ENCODE assay signal across 8 cellular contexts in the genomic region with DNA sequence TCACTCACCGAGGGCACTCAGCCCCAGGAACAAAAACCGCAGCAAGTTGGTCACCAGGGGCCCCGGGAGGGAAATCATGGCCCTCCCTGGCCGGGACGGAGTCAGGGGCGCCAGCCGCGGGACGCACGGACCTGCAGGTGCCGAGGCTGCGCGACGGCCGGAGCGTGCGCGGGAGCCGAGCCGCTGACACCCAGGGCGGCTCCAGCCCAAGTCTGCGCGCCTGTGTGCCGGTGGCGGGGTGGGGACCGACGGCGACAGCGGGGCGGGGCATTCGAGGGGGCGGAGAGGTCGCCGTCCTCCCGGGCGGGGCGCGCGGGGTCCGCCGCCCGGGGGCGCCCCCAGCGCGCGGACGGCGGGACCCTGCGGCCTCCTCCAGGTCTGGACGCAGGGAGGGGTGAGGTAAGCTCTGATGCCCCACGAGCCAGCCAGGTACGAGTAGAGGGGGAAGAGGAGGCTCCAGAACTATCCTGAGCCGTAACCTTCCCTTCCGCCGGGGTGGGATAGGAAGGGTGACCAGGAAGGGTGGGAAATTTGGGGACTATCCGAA. TPM values are rescaled to one million over a fixed set of nuclear protein-coding genes. Genes with fewer than 3 reads are reported as not detected.
DNase-seq lines count a peak whose midpoint lies in the region; ATAC-seq and TF ChIP-seq lines count a peak whose summit lies in the region.

A gene with protein sequence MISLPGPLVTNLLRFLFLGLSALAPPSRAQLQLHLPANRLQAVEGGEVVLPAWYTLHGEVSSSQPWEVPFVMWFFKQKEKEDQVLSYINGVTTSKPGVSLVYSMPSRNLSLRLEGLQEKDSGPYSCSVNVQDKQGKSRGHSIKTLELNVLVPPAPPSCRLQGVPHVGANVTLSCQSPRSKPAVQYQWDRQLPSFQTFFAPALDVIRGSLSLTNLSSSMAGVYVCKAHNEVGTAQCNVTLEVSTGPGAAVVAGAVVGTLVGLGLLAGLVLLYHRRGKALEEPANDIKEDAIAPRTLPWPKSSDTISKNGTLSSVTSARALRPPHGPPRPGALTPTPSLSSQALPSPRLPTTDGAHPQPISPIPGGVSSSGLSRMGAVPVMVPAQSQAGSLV (minus strand): TSS at position 214 of the 547 bp plus-strand sequence. CDS start 136 bp downstream, at position 78.

- H4K20me1 ChIP-seq in smooth muscle cell (ENCODE audit: low read depth): peaks cover 43% of the 10 kb centered on the region

- H3K4me1 Mint-ChIP-seq in activated naive CD8-positive, alpha-beta T cell treated with anti-CD3 and anti-CD28 coated beads, Interleukin-2, amount 50 U/mL, for 24 hours: peaks cover 27% of the 10 kb centered on the region

- H3K36me3 Mint-ChIP-seq in activated naive CD8-positive, alpha-beta T cell treated with anti-CD3 and anti-CD28 coated beads, Interleukin-2, amount 50 U/mL, for 24 hours (ENCODE audit: low read depth): peaks cover 2% of the 10 kb centered on the region

- no peaks in the 10 kb centered on the region for H3K9me3 Mint-ChIP-seq in activated naive CD8-positive, alpha-beta T cell treated with anti-CD3 and anti-CD28 coated beads, Interleukin-2, amount 50 U/mL, for 24 hours

- H3K27ac ChIP-seq in iPS DF 6.9 (ENCODE audit: low read length) (no peak within 1 kb of the TSS), smooth muscle cell (ENCODE audit: low read depth) (no peak within 1 kb of the TSS)

- no peaks in the 10 kb centered on the region for H3K9me3 ChIP-seq in iPS DF 6.9 (ENCODE audit: control insufficient read depth, insufficient read depth, low read length)
- H3K9me3 ChIP-seq in smooth muscle cell (replicated peaks; ENCODE audit: low read depth): no peaks in the 10 kb centered on the region

- H3K4me3 ChIP-seq in iPS DF 6.9 (ENCODE audit: low read length): peak within 1 kb of the TSS; percentile 33; the same call in 1 of the 2 replicates
- peak within 1 kb of the TSS; percentile 53 for H3K4me3 ChIP-seq in smooth muscle cell

- TF ChIP-seq CTCF in smooth muscle cell (IDR thresholded peaks at IDR 0.05; ENCODE audit: borderline replicate concordance, insufficient read depth, poor library complexity, severe bottlenecking): no peak

- H3K4me1 ChIP-seq in iPS DF 6.9 (ENCODE audit: control insufficient read depth, insufficient read depth, low read length) (peaks cover 9% of the 10 kb centered on the region), smooth muscle cell (ENCODE audit: low read depth) (peaks cover 39% of the 10 kb centered on the region)

- no CpG with 5 or more reads among the region's 56 CpGs for WGBS in iPS DF 6.9 (ENCODE audit: insufficient coverage, insufficient read length)
- WGBS in smooth muscle cell (ENCODE audit: low lambda C conversion rate): 3% methylated on average over 17 of the region's 56 CpGs

- ATAC-seq in HG02970 (IDR thresholded peaks at IDR 0.05; ENCODE audit: low FRiP score, unreplicated experiment): peak; percentile 61
- ATAC-seq in activated naive CD8-positive, alpha-beta T cell treated with anti-CD3 and anti-CD28 coated beads, Interleukin-2, amount 50 U/mL, for 24 hours: peak; percentile 70

- peaks cover 37% of the 10 kb centered on the region for H3K27me3 Mint-ChIP-seq in activated naive CD8-positive, alpha-beta T cell treated with anti-CD3 and anti-CD28 coated beads, Interleukin-2, amount 50 U/mL, for 24 hours

- no peak within 1 kb of the TSS for H2AFZ ChIP-seq in smooth muscle cell (ENCODE audit: low read depth)

- no peaks in the 10 kb centered on the region; the same call in 1 of the 2 replicates for H3K36me3 ChIP-seq in iPS DF 6.9 (ENCODE audit: control insufficient read depth, insufficient read depth, low read length)
- no peaks in the 10 kb centered on the region for H3K36me3 ChIP-seq in smooth muscle cell (ENCODE audit: low read depth)

- peak within 1 kb of the TSS; percentile 83 for H3K4me3 Mint-ChIP-seq in activated naive CD8-positive, alpha-beta T cell treated with anti-CD3 and anti-CD28 coated beads, Interleukin-2, amount 50 U/mL, for 24 hours

- H3K27ac Mint-ChIP-seq in activated naive CD8-positive, alpha-beta T cell treated with anti-CD3 and anti-CD28 coated beads, Interleukin-2, amount 50 U/mL, for 24 hours: no peak within 1 kb of the TSS

- peak within 1 kb of the TSS; percentile 95 for H3K4me2 ChIP-seq in smooth muscle cell

- H3K79me2 ChIP-seq in smooth muscle cell (ENCODE audit: low read depth): no peaks in the 10 kb centered on the region

- H3F3A ChIP-seq in smooth muscle cell (ENCODE audit: low read depth): no peaks in the 10 kb centered on the region

- no peak within 1 kb of the TSS for H3K9ac ChIP-seq in smooth muscle cell (ENCODE audit: low read depth)

- DNase-seq in NCI-H1436 (lab: John Stamatoyannopoulos, UW): peak; percentile 8
- no peak for DNase-seq in NCI-H1436 treated with DMSO at 0.1 percent for 48 hours (lab: John Stamatoyannopoulos, UW)
- DNase-seq in RPMI8226: peak; percentile 79
- peak; percentile 76 for DNase-seq in activated naive CD8-positive, alpha-beta T cell treated with anti-CD3 and anti-CD28 coated beads, Interleukin-2, amount 50 U/mL, for 24 hours
- DNase-seq in iPS DF 6.9 (ENCODE audit: low read depth, low spot score): no peak
- no peak for DNase-seq in smooth muscle cell (lab: John Stamatoyannopoulos, UW; ENCODE audit: unreplicated experiment)
- DNase-seq in NCI-H524 treated with DMSO at 0.1 percent for 48 hours (lab: John Stamatoyannopoulos, UW): no peak

- H3K27me3 ChIP-seq in iPS DF 6.9 (ENCODE audit: control insufficient read depth, insufficient read depth, low read length) (peaks cover 48% of the 10 kb centered on the region), smooth muscle cell (ENCODE audit: low read depth) (peaks cover 58% of the 10 kb centered on the region)

RNA-seq across cellular contexts. Expression of the gene that starts here (rescaled TPM):
- 0.31 and 0.76 TPM in 2 replicates for total RNA-seq in smooth muscle cell
- polyA plus RNA-seq in smooth muscle cell: 0.94 and 1.5 TPM in 2 replicates

Comparison
In these comparisons a context has a peak if more than half of its experiments do, and no peak if none do; other contexts are left out.
1. DNase-seq: peak in NCI-H1436 (single experiment), RPMI8226 (single experiment) and activated naive CD8-positive, alpha-beta T cell treated with anti-CD3 and anti-CD28 coated beads, Interleukin-2, amount 50 U/mL, for 24 hours (single experiment); none in NCI-H1436 treated with DMSO at 0.1 percent for 48 hours (single experiment), iPS DF 6.9 (single experiment), smooth muscle cell (single experiment) and NCI-H524 treated with DMSO at 0.1 percent for 48 hours (single experiment).